11 cellular contexts compared by ENCODE assay signal in genomic region chr2:133566967-133567645, GRCh38. TPM values are rescaled to one million over a fixed set of nuclear protein-coding genes. Genes with fewer than 3 reads are reported as not detected.
DNase-seq lines count a peak whose midpoint lies in the region; ATAC-seq and TF ChIP-seq lines count a peak whose summit lies in the region.
"Had no signal": no experiment of that assay in that cellular context is flagged by ENCODE, and none has a peak within 500 bp of the region (broad histone marks: within the 10 kb centered on the region; RNA-seq: fewer than 3 reads in every experiment).

No MANE protein-coding gene starts in this region.

- peak overlapping the region; percentile 21 for H2AFZ ChIP-seq in PC-3 (ENCODE audit: low read length)

- no peaks in the 10 kb centered on the region for H3F3A ChIP-seq in PC-3 (ENCODE audit: low read length, unreplicated experiment)

- H3K4me3 ChIP-seq in PC-3 (ENCODE audit: low read length): peak overlapping the region; percentile 69
- peak overlapping the region; percentile 36 for H3K4me3 ChIP-seq in epithelial cell of esophagus (ENCODE audit: low read length)
- peak overlapping the region; percentile 36 for H3K4me3 ChIP-seq in lower lobe of right lung
- peak overlapping the region in 1 of 4 donors; percentile 26 for H3K4me3 ChIP-seq in upper lobe of left lung
- H3K4me3 ChIP-seq in spleen: no peak overlapping the region

- TF ChIP-seq POLR2A in upper lobe of left lung (IDR thresholded peaks at IDR 0.05) (no peak), spleen (IDR thresholded peaks at IDR 0.05) (no peak)

- H3K79me2 ChIP-seq in PC-3 (ENCODE audit: low read length): 0 out of 2 replicates have a peak, but pooled peaks cover 7% of the 10 kb centered on the region

- TF ChIP-seq CTCF in PC-3 (conservative IDR thresholded peaks at IDR 0.05; ENCODE audit: low read depth, low read length) (no peak), epithelial cell of esophagus (IDR thresholded peaks at IDR 0.05; ENCODE audit: insufficient read depth, low read depth, low read length, missing control alignments) (no peak), lower lobe of right lung (IDR thresholded peaks at IDR 0.05) (no peak), upper lobe of left lung (IDR thresholded peaks at IDR 0.05) (peak in 1 of 6 experiments; percentile 4), spleen (IDR thresholded peaks at IDR 0.05 in 8 of 11, conservative IDR thresholded peaks at IDR 0.05 in 3 of 11) (no peak)

- ATAC-seq in PC-3: peak; percentile 83
- ATAC-seq in lower lobe of right lung: peak; percentile 67 to 80
- ATAC-seq in upper lobe of left lung (ENCODE audit: low FRiP score in 2 of 2): peak; percentile 39 to 65
- no peak for ATAC-seq in GM18907 (IDR thresholded peaks at IDR 0.05; ENCODE audit: unreplicated experiment)
- ATAC-seq: activated naive CD8-positive, alpha-beta T cell treated with anti-CD3 and anti-CD28 coated beads, Interleukin-2, amount 50 U/mL, for 24 hours; naive thymus-derived CD8-positive, alpha-beta T cell had no signal

- peaks cover 41% of the 10 kb centered on the region for H3K4me1 ChIP-seq in PC-3 (ENCODE audit: insufficient read depth, low read length)
- H3K4me1 ChIP-seq in lower lobe of right lung: peaks cover 22% of the 10 kb centered on the region
- peaks cover 7 to 12% (median 11%) of the 10 kb centered on the region in 4 donors for H3K4me1 ChIP-seq in upper lobe of left lung
- no peaks in the 10 kb centered on the region for H3K4me1 ChIP-seq in spleen

- no peak overlapping the region for H3K9ac ChIP-seq in PC-3 (ENCODE audit: low read length)

- TF ChIP-seq EP300 in upper lobe of left lung (IDR thresholded peaks at IDR 0.05): no peak

- H3K9me3 ChIP-seq in PC-3 (ENCODE audit: low read length): no peaks in the 10 kb centered on the region
- no peaks in the 10 kb centered on the region for H3K9me3 ChIP-seq in lower lobe of right lung
- H3K9me3 ChIP-seq in upper lobe of left lung: no peaks in the 10 kb centered on the region
- no peaks in the 10 kb centered on the region for H3K9me3 ChIP-seq in spleen

- peak overlapping the region; percentile 90 for H3K4me2 ChIP-seq in PC-3 (ENCODE audit: low read length)

- H4K20me1 ChIP-seq in PC-3 (ENCODE audit: low read length): no peaks in the 10 kb centered on the region

- no TSS peak for BruUV-seq in PC-3 (replicated peaks; lab: Mats Ljungman, UMichigan)

- H3K27ac ChIP-seq in PC-3 (ENCODE audit: low read length) (no peak overlapping the region), lower lobe of right lung (no peak overlapping the region), upper lobe of left lung (no peak overlapping the region), spleen (no peak overlapping the region)

- DNase-seq in PC-3 (peak; percentile 82), epithelial cell of esophagus (ENCODE audit: low read depth) (peak; percentile 83), lower lobe of right lung (peak; percentile 44), upper lobe of left lung (peak in 1 of 2 donors; percentile 39), COR-L47 (lab: John Stamatoyannopoulos, UW) (no peak), spleen (no peak)
- DNase-seq in activated T-cell treated with anti-CD3 and anti-CD28 coated beads, Interleukin-2, amount 50 U/mL, for 48 hours: no peak
- DNase-seq: activated naive CD8-positive, alpha-beta T cell treated with anti-CD3 and anti-CD28 coated beads, Interleukin-2, amount 50 U/mL, for 24 hours; naive thymus-derived CD8-positive, alpha-beta T cell had no signal

- 40 to 72% methylated on average over 7 to 8 of the region's 8 CpGs for WGBS in upper lobe of left lung, 2 donors
- 63 to 81% (median 75%) methylated on average over 8 of the region's 8 CpGs for WGBS in spleen, 5 donors

- CTCF ChIA-PET in PC-3 (lab: Charles Lee): interaction anchor here (0.5 to 2.3 kb wide), 3 partner anchors 34 to 272 kb away, joined by 3 to 14 read pairs (median 4); no protein-coding TSS in a partner anchor

- H3K36me3 ChIP-seq in PC-3 (ENCODE audit: low read depth, low read length) (no peaks in the 10 kb centered on the region), lower lobe of right lung (no peaks in the 10 kb centered on the region), upper lobe of left lung (no peaks in the 10 kb centered on the region), spleen (no peaks in the 10 kb centered on the region)

- intact Hi-C loops in PC-3 (cut with micrococcal nuclease): loop anchor here (1.0 to 10.0 kb wide), 3 partner anchors 213 to 1302 kb away; partner anchors contain the start of gene LYPD1
- intact Hi-C loops in lower lobe of right lung (cut with DNase I): no loop called here
- intact Hi-C loops in spleen (cut with DNase I; ENCODE audit: low total_unique reads): no loop called here

- H3K27me3 ChIP-seq in PC-3 (ENCODE audit: low read length) (no peaks in the 10 kb centered on the region), lower lobe of right lung (ENCODE audit: low read depth) (no peaks in the 10 kb centered on the region), upper lobe of left lung (no peaks in the 10 kb centered on the region), spleen (replicated peaks in 1 of 7) (peaks cover 0 to 18% (median 0%) of the 10 kb centered on the region in 7 donors)

- POLR2A ChIA-PET in PC-3 (lab: Charles Lee; ENCODE audit: unreplicated experiment): no interaction called here

- H3K9me2 ChIP-seq in PC-3 (replicated peaks; ENCODE audit: low read length): no peaks in the 10 kb centered on the region

RNA-seq across cellular contexts. Expression of gene NCKAP5, which starts 1.2 kb away (rescaled TPM):
- total RNA-seq in PC-3 (2014; rRNA removed) (3.2 and 4.8 TPM in 2 replicates), lower lobe of right lung (34.6 TPM), upper lobe of left lung (10 to 100 TPM; 22.1 to 51.1 (median 41.4) TPM), spleen (1 to 10 TPM; 2.6 to 6.0 (median 4.5) TPM)
- under 1 TPM; 0.39 to 0.76 (median 0.74) TPM for polyA plus RNA-seq in spleen
- total RNA-seq: naive thymus-derived CD8-positive, alpha-beta T cell had no signal
- polyA plus RNA-seq: IgD-negative memory B cell; naive thymus-derived CD8-positive, alpha-beta T cell had no signal

Comparison
In these comparisons a context has a peak if more than half of its experiments do, and no peak if none do; other contexts are left out.
1. DNase-seq: peak in PC-3 (single experiment), epithelial cell of esophagus (single experiment) and lower lobe of right lung (single experiment); none in COR-L47 (single experiment), activated T-cell treated with anti-CD3 and anti-CD28 coated beads, Interleukin-2, amount 50 U/mL, for 48 hours (0 of 2) and spleen (single experiment).
2. H3K4me3 ChIP-seq: peak in PC-3 (single experiment), epithelial cell of esophagus (single experiment) and lower lobe of right lung (single experiment); none in spleen (0 of 8).